In the genomic region with DNA sequence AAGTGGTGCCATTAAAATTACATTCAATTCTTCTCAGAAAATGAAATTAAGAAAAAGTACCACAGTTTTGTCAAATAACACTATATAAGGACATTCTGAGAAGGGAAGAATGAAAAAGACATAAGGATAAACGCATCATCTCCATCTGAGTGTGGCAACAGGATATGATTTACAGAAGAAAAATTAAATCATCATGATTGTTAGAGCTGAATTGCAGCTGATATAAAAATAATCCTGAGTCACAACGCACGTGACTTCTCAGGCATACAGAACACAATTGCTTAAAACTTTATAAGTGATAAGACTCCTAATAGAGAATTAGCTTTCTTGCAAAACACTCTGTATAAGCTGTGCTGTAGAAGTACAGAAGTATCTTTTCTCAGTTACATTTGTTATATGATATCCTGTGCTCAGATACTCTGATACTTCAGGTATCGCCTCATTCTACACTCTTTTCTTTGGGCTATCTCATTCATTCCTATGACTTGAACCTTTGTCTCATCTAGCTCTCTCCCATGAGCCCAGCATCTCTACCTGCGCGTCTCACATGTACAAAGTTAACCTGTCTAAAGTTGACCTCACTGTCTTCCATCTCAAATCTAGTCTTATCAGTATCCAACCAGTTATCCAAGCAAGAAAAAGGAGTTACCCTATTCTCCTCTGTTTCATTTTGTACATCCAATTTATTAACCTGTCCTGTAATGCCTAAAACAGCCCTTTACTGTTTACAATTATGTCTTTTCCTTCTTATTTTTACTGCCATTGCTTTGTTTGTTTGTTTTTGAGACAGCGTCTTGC, we compare ENCODE assay signal across 14 cellular contexts.
DNase-seq lines count a peak whose midpoint lies in the region; FAIRE-seq and TF ChIP-seq lines count a peak whose summit lies in the region.
"Had no signal": no experiment of that assay in that cellular context is flagged by ENCODE, and none has a peak within 500 bp of the region (broad histone marks: within the 10 kb centered on the region; RNA-seq: fewer than 3 reads in every experiment).

No MANE protein-coding gene starts in this region.

- intact Hi-C loops in CD4-positive, alpha-beta memory T cell (cut with micrococcal nuclease) = no loop called here

- no peak overlapping the region for H3K27ac ChIP-seq in CD4-positive, alpha-beta memory T cell (ENCODE audit: low read depth, low read length)
- H3K27ac ChIP-seq: gastrocnemius medialis, SK-N-MC had no signal

- POLR2A ChIA-PET in CD4-positive, alpha-beta memory T cell (lab: Charles Lee; ENCODE audit: partially characterized antibody) = no interaction called here

- no peak overlapping the region for H3K4me3 Mint-ChIP-seq in CD4-positive, alpha-beta memory T cell
- H3K4me3 Mint-ChIP-seq: activated naive CD4-positive, alpha-beta T cell treated with anti-CD3 and anti-CD28 coated beads for 36 hours; stimulated activated naive B cell treated with anti-CD40 and anti-IgM and Interleukin-4, amounts not matched to agents 10 μg/mL and 1 μg/mL and 100 μg/mL, for 72 hours had no signal

- no peak overlapping the region for H3K27ac Mint-ChIP-seq in CD4-positive, alpha-beta memory T cell
- H3K27ac Mint-ChIP-seq: activated naive CD4-positive, alpha-beta T cell treated with anti-CD3 and anti-CD28 coated beads for 36 hours; stimulated activated naive B cell treated with anti-CD40 and anti-IgM and Interleukin-4, amounts not matched to agents 10 μg/mL and 1 μg/mL and 100 μg/mL, for 72 hours had no signal

- H3K36me3 ChIP-seq in CD4-positive, alpha-beta memory T cell (ENCODE audit: insufficient read depth, low read length) = no peaks in the 10 kb centered on the region
- H3K36me3 ChIP-seq in H7 (replicated peaks; ENCODE audit: control insufficient read depth, insufficient read depth, low read length) = no peaks in the 10 kb centered on the region
- H3K36me3 ChIP-seq: gastrocnemius medialis had no signal

- CTCF ChIA-PET in CD4-positive, alpha-beta memory T cell (lab: Charles Lee; ENCODE audit: partially characterized antibody) = no interaction called here

- no peak overlapping the region for H3K4me3 ChIP-seq in foreskin fibroblast (ENCODE audit: low read depth in 1 of 2, low read length in 2 of 2)
- no peak overlapping the region for H3K4me3 ChIP-seq in CD4-positive, alpha-beta memory T cell (ENCODE audit: low read length in 2 of 2)
- no peak overlapping the region for H3K4me3 ChIP-seq in H7 (ENCODE audit: insufficient read depth, low read depth, low read length)
- H3K4me3 ChIP-seq: gastrocnemius medialis, SK-N-MC had no signal

- no peak for TF ChIP-seq POLR2A in H54 (IDR thresholded peaks at IDR 0.05; ENCODE audit: low read depth, low read length)

- no peaks in the 10 kb centered on the region for H3K4me1 Mint-ChIP-seq in CD4-positive, alpha-beta memory T cell
- H3K4me1 Mint-ChIP-seq: stimulated activated naive B cell treated with anti-CD40 and anti-IgM and Interleukin-4, amounts not matched to agents 10 μg/mL and 1 μg/mL and 100 μg/mL, for 72 hours had no signal

- H3K9me3 Mint-ChIP-seq in CD4-positive, alpha-beta memory T cell = no peaks in the 10 kb centered on the region
- H3K9me3 Mint-ChIP-seq: activated naive CD4-positive, alpha-beta T cell treated with anti-CD3 and anti-CD28 coated beads for 36 hours; stimulated activated naive B cell treated with anti-CD40 and anti-IgM and Interleukin-4, amounts not matched to agents 10 μg/mL and 1 μg/mL and 100 μg/mL, for 72 hours had no signal

- H3K36me3 Mint-ChIP-seq in CD4-positive, alpha-beta memory T cell = no peaks in the 10 kb centered on the region
- H3K36me3 Mint-ChIP-seq: stimulated activated naive B cell treated with anti-CD40 and anti-IgM and Interleukin-4, amounts not matched to agents 10 μg/mL and 1 μg/mL and 100 μg/mL, for 72 hours had no signal

- H3K4me1 ChIP-seq in CD4-positive, alpha-beta memory T cell (ENCODE audit: insufficient read depth, low read length) = no peaks in the 10 kb centered on the region
- H3K4me1 ChIP-seq: gastrocnemius medialis had no signal

- no peaks in the 10 kb centered on the region for H3K27me3 ChIP-seq in CD4-positive, alpha-beta memory T cell (ENCODE audit: insufficient read depth, low read length)
- no peaks in the 10 kb centered on the region for H3K27me3 ChIP-seq in H7 (ENCODE audit: control insufficient read depth, insufficient read depth, low read length)
- H3K27me3 ChIP-seq: gastrocnemius medialis had no signal

- H3K27me3 Mint-ChIP-seq in CD4-positive, alpha-beta memory T cell = peaks cover 3 to 4% of the 10 kb centered on the region in 2 donors

- DNase-seq in H54 (ENCODE audit: insufficient read length, low spot score) (no peak), amniotic stem cell (lab: John Stamatoyannopoulos, UW) (peak; percentile 49), foreskin fibroblast (peak; percentile 85 to 89), stromal cell of bone marrow (ENCODE audit: low read depth) (peak; percentile 73), H7 (no peak)
- DNase-seq in CD4-positive, alpha-beta memory T cell = no peak
- DNase-seq in activated naive CD4-positive, alpha-beta T cell (lab: John Stamatoyannopoulos, UW) = no peak
- DNase-seq: activated naive CD4-positive, alpha-beta T cell treated with anti-CD3 and anti-CD28 coated beads for 36 hours; gastrocnemius medialis; NCI-H2029 treated with DMSO at 0.1 percent for 48 hours; NCI-H774; stimulated activated CD4-positive, alpha-beta T cell treated with anti-CD3 and anti-CD28 coated beads, Interleukin-4, amount 100 ng/mL, for 1 hour; stimulated activated naive B cell treated with anti-CD40 and anti-IgM and Interleukin-4, amounts not matched to agents 10 μg/mL and 1 μg/mL and 100 μg/mL, for 72 hours had no signal

- H3K9me3 ChIP-seq in CD4-positive, alpha-beta memory T cell (ENCODE audit: control insufficient read depth in 1 of 2, low read length in 2 of 2) = no peaks in the 10 kb centered on the region
- H3K9me3 ChIP-seq: gastrocnemius medialis had no signal

- peak; percentile 52 for FAIRE-seq in H54 (lab: Jason Lieb, UNC)

- TF ChIP-seq CTCF in foreskin fibroblast (IDR thresholded peaks at IDR 0.05; ENCODE audit: low read depth, low read length) = no peak

Comparison
In these comparisons a context has a peak if more than half of its experiments do, and no peak if none do; other contexts are left out.
1. DNase-seq: peak in amniotic stem cell (single experiment), foreskin fibroblast (2 of 2) and stromal cell of bone marrow (single experiment); none in H54 (single experiment), CD4-positive, alpha-beta memory T cell (0 of 5), activated naive CD4-positive, alpha-beta T cell (0 of 4) and H7 (single experiment).